16 cellular contexts compared by ENCODE assay signal in genomic region chr11:69595805-69596665, GRCh38. TPM values are rescaled to one million over a fixed set of nuclear protein-coding genes. Genes with fewer than 3 reads are reported as not detected.
DNase-seq lines count a peak whose midpoint lies in the region; ATAC-seq, FAIRE-seq and TF ChIP-seq lines count a peak whose summit lies in the region.
"Had no signal": no experiment of that assay in that cellular context is flagged by ENCODE, and none has a peak within 500 bp of the region (broad histone marks: within the 10 kb centered on the region; RNA-seq: fewer than 3 reads in every experiment).

No MANE protein-coding gene starts in this region.

- ATAC-seq in HepG2 (no peak), right lobe of liver (no peak)
- ATAC-seq: GM23338 had no signal

- no peaks in the 10 kb centered on the region for H3K79me2 ChIP-seq in HepG2 (ENCODE audit: insufficient read depth, low read length)
- no peaks in the 10 kb centered on the region for H3K79me2 ChIP-seq in OCI-LY7 (ENCODE audit: insufficient read depth, low read depth, low read length)

- DNase-seq in HepG2 (ENCODE audit: low spot score): no peak
- DNase-seq in right lobe of liver: no peak
- peak; percentile 40 for DNase-seq in coronary artery (ENCODE audit: low spot score)
- DNase-seq in neuronal stem cell (ENCODE audit: low spot score): no peak
- no peak for DNase-seq in OCI-LY7 (ENCODE audit: low spot score)
- DNase-seq in WERI-Rb-1: no peak
- DNase-seq in HFFc6: no peak
- DNase-seq: 8988T, AML-193, Calu3, DMS 273 treated with DMSO at 0.1 percent for 48 hours, HCEC 1CT, KBM-7 had no signal

- H3K4me1 Mint-ChIP-seq in HFFc6 (ENCODE audit: low read depth): peaks cover 20% of the 10 kb centered on the region

- 54% methylated on average over 18 of the region's 18 CpGs for WGBS in HepG2 (ENCODE audit: low lambda C conversion rate)
- 82% methylated on average over 13 of the region's 18 CpGs for WGBS in right lobe of liver (ENCODE audit: insufficient coverage, low coverage, low lambda C conversion rate, missing lambda C conversion rate)
- WGBS in neuronal stem cell (ENCODE audit: extremely low coverage in 2 of 2, insufficient read length in 2 of 2, insufficient replicate concordance in 1 of 2), 2 donors: no CpG with 5 or more reads among the region's 18 CpGs

- H3K79me1 ChIP-seq in neuronal stem cell (ENCODE audit: low read depth, low read length): no peaks in the 10 kb centered on the region

- H3K36me3 ChIP-seq in HepG2 (replicated peaks in 1 of 2; ENCODE audit: control insufficient read depth in 1 of 2, insufficient read depth in 2 of 2, low read length in 2 of 2) (no peaks in the 10 kb centered on the region), right lobe of liver (no peaks in the 10 kb centered on the region), neuronal stem cell (replicated peaks in 1 of 2; ENCODE audit: control insufficient read depth in 2 of 2, insufficient read depth in 2 of 2, low read length in 2 of 2) (no peaks in the 10 kb centered on the region), OCI-LY7 (ENCODE audit: insufficient read depth, low read length) (no peaks in the 10 kb centered on the region), WERI-Rb-1 (no peaks in the 10 kb centered on the region)
- H3K36me3 ChIP-seq: BLaER1 had no signal

- H3K9ac ChIP-seq in HepG2 (ENCODE audit: insufficient read depth, low read depth, low read length) (no peak overlapping the region), neuronal stem cell (ENCODE audit: low read depth, low read length, poor library complexity) (peak overlapping the region; percentile 60)
- H3K9ac ChIP-seq: BLaER1 had no signal

- TF ChIP-seq POLR2A in HepG2 (IDR thresholded peaks at IDR 0.05; ENCODE audit: insufficient read depth in 1 of 2, low read depth in 2 of 2, low read length in 2 of 2): no peak
- TF ChIP-seq POLR2A in right lobe of liver (IDR thresholded peaks at IDR 0.05): no peak

- POLR2A ChIA-PET in HepG2 (lab: Yijun Ruan, JAX): no interaction called here
- POLR2A ChIA-PET in OCI-LY7 (lab: Charles Lee): no interaction called here

- H3K4me3 Mint-ChIP-seq in HFFc6: no peak overlapping the region
- H3K4me3 Mint-ChIP-seq: GM23338 had no signal

- 0 out of 2 replicates have a peak, but pooled peaks cover 5% of the 10 kb centered on the region for H3K9me3 Mint-ChIP-seq in HFFc6

- peak overlapping the region; percentile 76 for H2BK12ac ChIP-seq in neuronal stem cell (ENCODE audit: low read length)

- H2AFZ ChIP-seq in HepG2 (ENCODE audit: low read length) (no peak overlapping the region), neuronal stem cell (ENCODE audit: low read length) (no peak overlapping the region), OCI-LY7 (ENCODE audit: low read length) (no peak overlapping the region)
- H2AFZ ChIP-seq: GM23338 had no signal

- H3K4me2 ChIP-seq in HepG2 (ENCODE audit: low read depth, low read length) (no peak overlapping the region), neuronal stem cell (ENCODE audit: insufficient read depth, low read length, poor library complexity, severe bottlenecking) (no peak overlapping the region), OCI-LY7 (ENCODE audit: low read length) (no peak overlapping the region)
- H3K4me2 ChIP-seq: BLaER1, GM23338 had no signal

- TF ChIP-seq CTCF in HepG2 (CRISPR knock-in tag; IDR thresholded peaks at IDR 0.05) (no peak), right lobe of liver (IDR thresholded peaks at IDR 0.05) (no peak), coronary artery (IDR thresholded peaks at IDR 0.05) (no peak), OCI-LY7 (conservative IDR thresholded peaks at IDR 0.05; ENCODE audit: low read length) (no peak), WERI-Rb-1 (IDR thresholded peaks at IDR 0.05; ENCODE audit: low read depth, low read length) (no peak), HFFc6 (IDR thresholded peaks at IDR 0.05) (no peak)

- no peak overlapping the region for H2AK5ac ChIP-seq in neuronal stem cell (ENCODE audit: low read depth, low read length)

- H3K27ac Mint-ChIP-seq in HFFc6: no peak overlapping the region
- H3K27ac Mint-ChIP-seq: GM23338 had no signal

- no peak overlapping the region for H3K18ac ChIP-seq in neuronal stem cell (ENCODE audit: low read length)

- no peak for FAIRE-seq in HepG2 (lab: Jason Lieb, UNC)
- FAIRE-seq: GM12892 had no signal

- H4K20me1 ChIP-seq in HepG2 (ENCODE audit: insufficient read depth, low read length) (no peaks in the 10 kb centered on the region), OCI-LY7 (ENCODE audit: insufficient read depth, low read length) (no peaks in the 10 kb centered on the region)
- H4K20me1 ChIP-seq: BLaER1 had no signal

- peak overlapping the region; percentile 55 for H2BK15ac ChIP-seq in neuronal stem cell (ENCODE audit: low read length)

- H3K27me3 Mint-ChIP-seq in HFFc6 (ENCODE audit: insufficient read depth): peaks cover 3% of the 10 kb centered on the region; the same call in 1 of the 2 replicates

- H3K9me3 ChIP-seq in HepG2 (ENCODE audit: low read length): no peaks in the 10 kb centered on the region
- H3K9me3 ChIP-seq in right lobe of liver: no peaks in the 10 kb centered on the region
- H3K9me3 ChIP-seq in neuronal stem cell (replicated peaks in 1 of 2; ENCODE audit: control insufficient read depth in 2 of 2, insufficient read depth in 1 of 2, low read depth in 1 of 2, low read length in 2 of 2): peaks cover 2 to 7% of the 10 kb centered on the region in 2 donors
- no peaks in the 10 kb centered on the region for H3K9me3 ChIP-seq in OCI-LY7 (ENCODE audit: low read length)
- H3K9me3 ChIP-seq in WERI-Rb-1 (ENCODE audit: severe bottlenecking): peaks cover 2% of the 10 kb centered on the region

- peak overlapping the region; percentile 61 for H3K23ac ChIP-seq in neuronal stem cell (ENCODE audit: low read depth, low read length, poor library complexity)

- BruUV-seq in HepG2 (replicated peaks; lab: Mats Ljungman, UMichigan) (no TSS peak), OCI-LY7 (replicated peaks; lab: Mats Ljungman, UMichigan) (no TSS peak)

- H3K27ac ChIP-seq in HepG2 (ENCODE audit: extremely low read length, insufficient read depth, low read length): no peak overlapping the region
- no peak overlapping the region for H3K27ac ChIP-seq in right lobe of liver
- no peak overlapping the region for H3K27ac ChIP-seq in coronary artery
- H3K27ac ChIP-seq in neuronal stem cell (replicated peaks; ENCODE audit: low read length): no peak overlapping the region
- H3K27ac ChIP-seq in OCI-LY7 (ENCODE audit: low read depth, low read length, poor library complexity, severe bottlenecking): no peak overlapping the region
- no peak overlapping the region for H3K27ac ChIP-seq in WERI-Rb-1
- H3K27ac ChIP-seq: BLaER1 had no signal

- H2BK5ac ChIP-seq in neuronal stem cell (ENCODE audit: low read length): no peak overlapping the region

- intact Hi-C loops in HepG2 (cut with micrococcal nuclease; ENCODE audit: unreplicated experiment): no loop called here
- intact Hi-C loops in right lobe of liver (cut with DNase I): no loop called here
- intact Hi-C loops in OCI-LY7 (cut with micrococcal nuclease; ENCODE audit: unreplicated experiment): no loop called here

- no peak overlapping the region for H4K8ac ChIP-seq in neuronal stem cell (ENCODE audit: low read depth, low read length)

- H3K9me2 ChIP-seq in OCI-LY7 (ENCODE audit: insufficient read depth, low read length): no peaks in the 10 kb centered on the region

- CTCF ChIA-PET in HepG2 (lab: Yijun Ruan, JAX; ENCODE audit: low intra/inter-chr PET ratio, low total read pairs) (no interaction called here), OCI-LY7 (lab: Charles Lee; ENCODE audit: unreplicated experiment) (no interaction called here)

- no peak for TF ChIP-seq RAD21 in HepG2 (CRISPR knock-in tag; IDR thresholded peaks at IDR 0.05)

- H3K4ac ChIP-seq in neuronal stem cell (ENCODE audit: low read length): no peak overlapping the region

- H3K27me3 ChIP-seq in HepG2 (ENCODE audit: control insufficient read depth in 1 of 2, insufficient read depth in 2 of 2, low read length in 2 of 2) (peaks cover 2 to 3% of the 10 kb centered on the region in 2 experiments; a peak in 2 of 5 replicates), right lobe of liver (no peaks in the 10 kb centered on the region), neuronal stem cell (ENCODE audit: control insufficient read depth in 3 of 3, insufficient read depth in 3 of 3, low read depth in 1 of 3, low read length in 3 of 3) (no peaks in the 10 kb centered on the region), WERI-Rb-1 (ENCODE audit: insufficient read depth, low read depth, severe bottlenecking) (peaks cover 35% of the 10 kb centered on the region)
- H3K27me3 ChIP-seq: BLaER1 had no signal

- TF ChIP-seq EP300 in HepG2 (IDR thresholded peaks at IDR 0.05; ENCODE audit: low read depth in 2 of 2, low read length in 2 of 2) (no peak), HepG2 (CRISPR knock-in tag; IDR thresholded peaks at IDR 0.05; ENCODE audit: borderline replicate concordance) (no peak)

- in situ Hi-C loops in HepG2 (cut with HindIII; ENCODE audit: extremely low pct_ligation_motif_present, low pct_unique_long_range_greater_than_20kb): no loop called here

- H3K4me1 ChIP-seq in HepG2 (ENCODE audit: insufficient read depth, low read length): peaks cover 8% of the 10 kb centered on the region
- H3K4me1 ChIP-seq in right lobe of liver: no peaks in the 10 kb centered on the region
- peaks cover 0 to 3% of the 10 kb centered on the region in 2 donors for H3K4me1 ChIP-seq in neuronal stem cell (ENCODE audit: control insufficient read depth in 2 of 2, insufficient read depth in 1 of 2, low read depth in 1 of 2, low read length in 2 of 2)
- H3K4me1 ChIP-seq in OCI-LY7 (ENCODE audit: insufficient read depth, low read length, poor library complexity, severe bottlenecking): peaks cover 2% of the 10 kb centered on the region

- peak overlapping the region; percentile 94 for H4K91ac ChIP-seq in neuronal stem cell (ENCODE audit: low read depth, low read length, poor library complexity)

- H2BK120ac ChIP-seq in neuronal stem cell (ENCODE audit: low read depth, low read length): no peak overlapping the region

- peak overlapping the region; percentile 61 for H3K14ac ChIP-seq in neuronal stem cell (ENCODE audit: low read length)

- H3K36me3 Mint-ChIP-seq in HFFc6 (ENCODE audit: low read depth): peaks cover 9% of the 10 kb centered on the region

- no peak overlapping the region for H3K4me3 ChIP-seq in HepG2 (replicated peaks in 1 of 3; ENCODE audit: insufficient read depth in 1 of 3, low read depth in 2 of 3, low read length in 3 of 3)
- no peak overlapping the region for H3K4me3 ChIP-seq in right lobe of liver
- no peak overlapping the region for H3K4me3 ChIP-seq in coronary artery
- H3K4me3 ChIP-seq in neuronal stem cell (ENCODE audit: low read length in 2 of 2): peak overlapping the region in 1 of 2 donors; percentile 31
- H3K4me3 ChIP-seq in OCI-LY7 (ENCODE audit: low read depth, low read length, poor library complexity, severe bottlenecking): no peak overlapping the region
- H3K4me3 ChIP-seq in WERI-Rb-1 (ENCODE audit: low read depth, low read length): no peak overlapping the region
- H3K4me3 ChIP-seq: BLaER1, GM23338 had no signal

RNA-seq across cellular contexts. Expression of gene CCND1, which starts 44.9 kb away (rescaled TPM):
- 107 and 117 TPM in 2 replicates for total RNA-seq in HepG2 (2016; rRNA removed; fragmentation: Illumina TruSeq; extraction: Trizol)
- 18.0 and 19.0 TPM in 2 replicates for total RNA-seq in HepG2 (2016; cell fraction: cytosol; rRNA removed; fragmentation: Illumina TruSeq; extraction: Trizol; ENCODE audit: low read depth)
- 91.6 and 108 TPM in 2 replicates for total RNA-seq in HepG2 (2016; cell fraction: insoluble cytoplasmic fraction; rRNA removed; fragmentation: Illumina TruSeq; extraction: Trizol)
- total RNA-seq in HepG2 (2016; cell fraction: membrane; rRNA removed; fragmentation: Illumina TruSeq; extraction: Trizol): 58.9 and 60.9 TPM in 2 replicates
- 68.6 and 72.9 TPM in 2 replicates for total RNA-seq in HepG2 (2016; cell fraction: nucleus; rRNA removed; fragmentation: Illumina TruSeq; extraction: Trizol)
- 126 and 136 TPM in 2 replicates for polyA plus RNA-seq in HepG2 (2011; rRNA removed)
- 73.2 and 112 TPM in 2 replicates for polyA plus RNA-seq in HepG2 (2011; cell fraction: cytosol; rRNA removed)
- polyA plus RNA-seq in HepG2 (2011; cell fraction: nucleus; rRNA removed): 161 and 292 TPM in 2 replicates
- polyA plus RNA-seq in HepG2 (2012): 60.9 and 65.2 TPM in 2 replicates
- 10.4 and 11.6 TPM in 2 replicates for polyA plus RNA-seq in HepG2 (2016; cell fraction: cytosol; fragmentation: Illumina TruSeq; extraction: Trizol; ENCODE audit: low read depth)
- polyA plus RNA-seq in HepG2 (2016; cell fraction: insoluble cytoplasmic fraction; fragmentation: Illumina TruSeq; extraction: Trizol; ENCODE audit: low read depth): 75.4 and 106 TPM in 2 replicates
- 24.6 and 25.9 TPM in 2 replicates for polyA plus RNA-seq in HepG2 (2016; cell fraction: membrane; fragmentation: Illumina TruSeq; extraction: Trizol; ENCODE audit: low read depth)
- 90.1 and 100 TPM in 2 replicates for polyA plus RNA-seq in HepG2 (2016; cell fraction: nucleus; fragmentation: Illumina TruSeq; extraction: Trizol; ENCODE audit: insufficient read depth, low read depth)
- polyA minus RNA-seq in HepG2 (2011; rRNA and poly(A)+ RNA removed; ENCODE audit: low replicate concordance): 30.5 and 379 TPM in 2 replicates
- polyA minus RNA-seq in HepG2 (2011; cell fraction: cytosol; rRNA and poly(A)+ RNA removed): 191 and 225 TPM in 2 replicates
- 120 and 156 TPM in 2 replicates for polyA minus RNA-seq in HepG2 (2011; cell fraction: nucleus; rRNA and poly(A)+ RNA removed)
- total RNA-seq in right lobe of liver: 100 to 1,000 TPM in 3 of 6 experiments, 10 to 100 TPM in 3; 67.0 to 283 (median 94.1) TPM
- polyA plus RNA-seq in neuronal stem cell (2013, experiment 1 of 2): 56.5 TPM
- 57.8 TPM for polyA plus RNA-seq in neuronal stem cell (2013, experiment 2 of 2)
- total RNA-seq in OCI-LY7 (2014; rRNA removed; shearing (Covaris generic)): 0.44 TPM in 1 of 2 replicates, not detected in the other
- total RNA-seq in OCI-LY7 (2022): not detected in 2 replicates
- total RNA-seq in HFFc6 (2021; fragmentation: NEBNext Ultra II Directional; extraction: Animal tissue kit (Norgen Biotek cat#: 25700)): 1,000 to 10,000 TPM; 1,259 to 2,084 (median 1,434) TPM

Comparison
In these comparisons a context has a peak if more than half of its experiments do, and no peak if none do; other contexts are left out.
1. RNA of gene CCND1, which starts 44.9 kb away (total RNA-seq): 1,259 to 2,084 TPM in HFFc6, 67.0 to 283 TPM in right lobe of liver and 18.0 to 117 TPM in HepG2; 0.44 TPM in OCI-LY7; every median in the first group is over 10 times any median in the second.